ENCODE assay signal across 32 cellular contexts in the genomic region with DNA sequence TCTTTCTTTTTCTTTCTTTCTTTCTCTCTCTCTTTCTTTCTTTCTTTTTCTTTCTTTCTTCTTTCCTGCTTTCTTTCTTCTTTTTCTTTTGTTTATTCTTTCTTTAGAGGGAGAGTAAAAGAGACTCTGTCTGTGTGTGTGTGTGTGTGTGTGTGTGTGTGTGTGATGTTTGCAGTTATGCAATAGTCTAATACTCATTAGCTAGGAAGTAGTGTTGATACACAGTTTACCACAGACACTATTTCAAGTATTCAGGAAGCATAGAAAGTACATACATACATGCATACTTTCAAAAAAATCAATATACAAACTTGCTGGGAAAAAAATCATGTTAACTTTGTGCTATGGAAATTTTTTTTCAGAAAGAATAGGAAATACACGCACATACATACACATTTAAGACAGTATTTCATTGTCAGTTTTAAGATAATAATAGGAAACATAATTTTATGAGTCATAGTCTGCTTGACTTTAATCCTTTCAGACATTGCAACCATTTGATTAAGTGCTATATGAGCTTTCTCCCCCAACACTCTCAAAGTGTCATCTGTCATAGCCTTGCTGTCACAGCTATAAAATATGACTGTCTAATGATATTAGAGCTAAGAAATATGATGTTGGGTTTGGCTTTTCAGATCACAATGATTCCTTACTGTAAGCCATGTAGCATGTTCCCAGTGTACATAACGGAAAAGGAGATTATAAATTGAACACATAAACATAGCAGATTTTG.
DNase-seq lines count a peak whose midpoint lies in the region; ATAC-seq and TF ChIP-seq lines count a peak whose summit lies in the region.
"Had no signal": no experiment of that assay in that cellular context is flagged by ENCODE, and none has a peak within 500 bp of the region (broad histone marks: within the 10 kb centered on the region; RNA-seq: fewer than 3 reads in every experiment).

No MANE protein-coding gene starts in this region.

- no TSS peak for BruUV-seq in IMR-90 (replicated peaks; lab: Mats Ljungman, UMichigan)

- H2AK5ac ChIP-seq in IMR-90 (ENCODE audit: low read depth, low read length), result no peak overlapping the region

- dilution Hi-C loops in IMR-90 (cut with HindIII; ENCODE audit: low sequenced_read_pairs, unreplicated experiment), result no loop called here

- H3K23ac ChIP-seq in IMR-90 (ENCODE audit: low read depth, low read length), result no peak overlapping the region

- no peak for TF ChIP-seq CTCF in IMR-90 (conservative IDR thresholded peaks at IDR 0.05; ENCODE audit: low read depth, low read length)
- no peak for TF ChIP-seq CTCF in foreskin keratinocyte (conservative IDR thresholded peaks at IDR 0.05)

- H3K4me3 ChIP-seq in IMR-90 (ENCODE audit: insufficient read depth, low read depth, low read length), result no peak overlapping the region
- H3K4me3 ChIP-seq: adrenal gland, coronary artery, esophagus squamous epithelium, GM23338, heart left ventricle, skin epidermis, stomach, thyroid gland had no signal

- no peak overlapping the region for H3K4me2 ChIP-seq in IMR-90 (ENCODE audit: low read depth, low read length)
- H3K4me2 ChIP-seq: GM23338 had no signal

- no peaks in the 10 kb centered on the region for H3K36me3 Mint-ChIP-seq in central memory CD8-positive, alpha-beta T cell (ENCODE audit: insufficient read depth)
- H3K36me3 Mint-ChIP-seq: activated CD8-positive, alpha-beta memory T cell treated with anti-CD3 and anti-CD28 coated beads, Interleukin-2, amount 10 ng/mL, durations not matched to agents 7 days and 5 days had no signal

- POLR2A ChIA-PET in IMR-90 (lab: Charles Lee; ENCODE audit: unreplicated experiment), result no interaction called here

- H3K9ac ChIP-seq in IMR-90 (ENCODE audit: low read depth, low read length), result no peak overlapping the region

- H3K9me1 ChIP-seq in IMR-90 (ENCODE audit: insufficient read depth, low read length), result no peaks in the 10 kb centered on the region

- H3K4ac ChIP-seq in IMR-90 (ENCODE audit: low read depth, low read length), result no peak overlapping the region

- no peak for TF ChIP-seq POLR2A in IMR-90 (IDR thresholded peaks at IDR 0.05; ENCODE audit: low read depth, low read length)

- H3K27me3 ChIP-seq in IMR-90 (ENCODE audit: control insufficient read depth, insufficient read depth, low read length), result no peaks in the 10 kb centered on the region
- H3K27me3 ChIP-seq in foreskin keratinocyte, result no peaks in the 10 kb centered on the region
- H3K27me3 ChIP-seq: adrenal gland, esophagus squamous epithelium, heart left ventricle, stomach, thyroid gland had no signal

- TF ChIP-seq RAD21 in IMR-90 (IDR thresholded peaks at IDR 0.05; ENCODE audit: low read length), result no peak

- no peak overlapping the region for H2AFZ ChIP-seq in IMR-90 (replicated peaks; ENCODE audit: low read length, poor library complexity)
- H2AFZ ChIP-seq: GM23338 had no signal

- no peak overlapping the region for H2BK120ac ChIP-seq in IMR-90 (ENCODE audit: low read depth, low read length)

- no peak overlapping the region for H2AK9ac ChIP-seq in IMR-90 (replicated peaks; ENCODE audit: low read depth, low read length, poor library complexity)

- H3K4me1 ChIP-seq in IMR-90 (ENCODE audit: control insufficient read depth, insufficient read depth, low read length), result no peaks in the 10 kb centered on the region
- no peaks in the 10 kb centered on the region for H3K4me1 ChIP-seq in foreskin keratinocyte
- H3K4me1 ChIP-seq: adrenal gland, esophagus squamous epithelium, heart left ventricle, stomach, thyroid gland had no signal

- no peak overlapping the region for H4K8ac ChIP-seq in IMR-90 (ENCODE audit: low read depth in 2 of 2, low read length in 2 of 2)

- CTCF ChIA-PET in IMR-90 (lab: Yijun Ruan, JAX), result no interaction called here

- peak; percentile 6 for DNase-seq in IMR-90
- DNase-seq in central memory CD8-positive, alpha-beta T cell (ENCODE audit: low spot score in 2 of 2), result no peak
- peak; percentile 32 to 45 for DNase-seq in foreskin keratinocyte
- DNase-seq in renal cortical epithelial cell (ENCODE audit: low read depth), result peak; percentile 57
- no peak for DNase-seq in ecto neural progenitor cell (ENCODE audit: low spot score)
- no peak for DNase-seq in stimulated activated naive CD4-positive, alpha-beta T cell (lab: John Stamatoyannopoulos, UW)
- DNase-seq: activated CD4-positive, alpha-beta T cell treated with anti-CD3 and anti-CD28 coated beads, Interleukin-2, amount 50 U/mL, for 1 hour; activated CD8-positive, alpha-beta memory T cell treated with anti-CD3 and anti-CD28 coated beads, Interleukin-2, amount 10 ng/mL, durations not matched to agents 7 days and 5 days; activated naive CD4-positive, alpha-beta T cell; activated T-cell treated with anti-CD3 and anti-CD28 coated beads, Interleukin-2, amount 50 U/mL, for 72 hours; adrenal gland; CD4-positive, alpha-beta T cell; effector memory CD8-positive, alpha-beta T cell; EL; esophagus squamous epithelium; heart left ventricle; left cardiac atrium; mesendoderm; NCI-H1048; NCI-H187 treated with DMSO at 0.1 percent for 48 hours; NCI-H526 treated with DMSO at 0.1 percent for 48 hours; nucleus accumbens; stomach; SW 1271; T1000; thyroid gland had no signal

- H3K27me3 Mint-ChIP-seq in central memory CD8-positive, alpha-beta T cell, result no peaks in the 10 kb centered on the region
- H3K27me3 Mint-ChIP-seq: activated CD8-positive, alpha-beta memory T cell treated with anti-CD3 and anti-CD28 coated beads, Interleukin-2, amount 10 ng/mL, durations not matched to agents 7 days and 5 days; CD4-positive, alpha-beta T cell; effector memory CD8-positive, alpha-beta T cell had no signal

- H4K20me1 ChIP-seq in IMR-90 (ENCODE audit: insufficient read depth, low read length), result no peaks in the 10 kb centered on the region

- peak overlapping the region; percentile 44; the same call in 1 of the 2 replicates for H3K18ac ChIP-seq in IMR-90 (ENCODE audit: low read depth, low read length)

- no peak overlapping the region for H4K91ac ChIP-seq in IMR-90 (ENCODE audit: insufficient read depth, low read depth, low read length)

- peak overlapping the region; percentile 18 for H3K27ac Mint-ChIP-seq in central memory CD8-positive, alpha-beta T cell (ENCODE audit: low read depth)
- H3K27ac Mint-ChIP-seq: activated CD8-positive, alpha-beta memory T cell treated with anti-CD3 and anti-CD28 coated beads, Interleukin-2, amount 10 ng/mL, durations not matched to agents 7 days and 5 days; activated T-cell treated with anti-CD3 and anti-CD28 coated beads, Interleukin-2, amount 50 U/mL, for 72 hours; CD4-positive, alpha-beta T cell; effector memory CD8-positive, alpha-beta T cell; GM23338 had no signal

- H3K9me3 Mint-ChIP-seq in central memory CD8-positive, alpha-beta T cell, result peaks cover 13% of the 10 kb centered on the region

- H2BK20ac ChIP-seq in IMR-90 (ENCODE audit: low read depth, low read length), result no peak overlapping the region

- no peaks in the 10 kb centered on the region for H3K79me1 ChIP-seq in IMR-90 (ENCODE audit: low read depth in 1 of 2, low read length in 2 of 2)

- no peaks in the 10 kb centered on the region for H3K9me3 ChIP-seq in IMR-90 (ENCODE audit: control insufficient read depth, insufficient read depth, low read length)
- H3K9me3 ChIP-seq: adrenal gland, heart left ventricle, thyroid gland had no signal

- no peak overlapping the region for H3K14ac ChIP-seq in IMR-90 (replicated peaks; ENCODE audit: low read depth, low read length)

- H4K5ac ChIP-seq in IMR-90 (ENCODE audit: low read depth, low read length), result no peak overlapping the region

- in situ Hi-C loops in IMR-90 (cut with MboI; ENCODE audit: low sequenced_read_pairs), result no loop called here

- peak; percentile 48 for ATAC-seq in IMR-90 (ENCODE audit: low read depth)
- no peak for ATAC-seq in central memory CD8-positive, alpha-beta T cell (replicated peaks; ENCODE audit: extremely low read depth, poor library complexity, severe bottlenecking)
- ATAC-seq in foreskin keratinocyte, result peak; percentile 28
- ATAC-seq in HG03520 (IDR thresholded peaks at IDR 0.05; ENCODE audit: unreplicated experiment), result no peak
- no peak for ATAC-seq in GM19452 (IDR thresholded peaks at IDR 0.05; ENCODE audit: unreplicated experiment)
- ATAC-seq: activated CD8-positive, alpha-beta memory T cell treated with anti-CD3 and anti-CD28 coated beads, Interleukin-2, amount 10 ng/mL, durations not matched to agents 7 days and 5 days; activated T-cell treated with anti-CD3 and anti-CD28 coated beads, Interleukin-2, amount 50 U/mL, for 72 hours; effector memory CD8-positive, alpha-beta T cell; GM23338; heart left ventricle; HepG2; left cardiac atrium had no signal

- H3K4me3 Mint-ChIP-seq in central memory CD8-positive, alpha-beta T cell, result no peak overlapping the region
- H3K4me3 Mint-ChIP-seq: activated CD8-positive, alpha-beta memory T cell treated with anti-CD3 and anti-CD28 coated beads, Interleukin-2, amount 10 ng/mL, durations not matched to agents 7 days and 5 days; activated T-cell treated with anti-CD3 and anti-CD28 coated beads, Interleukin-2, amount 50 U/mL, for 72 hours; CD4-positive, alpha-beta T cell; effector memory CD8-positive, alpha-beta T cell; GM23338 had no signal

- H3K27ac ChIP-seq in IMR-90 (ENCODE audit: insufficient read depth, low read length) (no peak overlapping the region), foreskin keratinocyte (no peak overlapping the region)
- H3K27ac ChIP-seq: adrenal gland, coronary artery, esophagus squamous epithelium, heart left ventricle, skin epidermis, stomach, thyroid gland had no signal

- no peaks in the 10 kb centered on the region for H3K4me1 Mint-ChIP-seq in central memory CD8-positive, alpha-beta T cell
- H3K4me1 Mint-ChIP-seq: activated CD8-positive, alpha-beta memory T cell treated with anti-CD3 and anti-CD28 coated beads, Interleukin-2, amount 10 ng/mL, durations not matched to agents 7 days and 5 days; GM23338 had no signal

- no peak overlapping the region for H2BK15ac ChIP-seq in IMR-90 (ENCODE audit: low read depth, low read length)

- intact Hi-C loops in IMR-90 (cut with micrococcal nuclease), result no loop called here

- H3K56ac ChIP-seq in IMR-90 (ENCODE audit: extremely low read depth, insufficient read depth, low read length), result no peak overlapping the region

- no peak overlapping the region for H2BK5ac ChIP-seq in IMR-90 (ENCODE audit: low read depth, low read length, poor library complexity, severe bottlenecking)

- no peaks in the 10 kb centered on the region for H3K36me3 ChIP-seq in IMR-90 (ENCODE audit: control insufficient read depth, insufficient read depth, low read length)
- H3K36me3 ChIP-seq: adrenal gland, esophagus squamous epithelium, heart left ventricle, stomach, thyroid gland had no signal

- no CpG with 5 or more reads among the region's 2 CpGs for WGBS in IMR-90 (ENCODE audit: extremely low coverage in 2 of 2, insufficient read length in 1 of 2), 2 experiments

TF ChIP-seq in IMR-90, 13 proteins besides CTCF, POLR2A, EP300 and RAD21:
- TF ChIP-seq SMC3 (IDR thresholded peaks at IDR 0.05; ENCODE audit: low read depth, low read length) (no peak), CEBPB (IDR thresholded peaks at IDR 0.05; ENCODE audit: low read depth, low read length) (peak; percentile 62), MXI1 (IDR thresholded peaks at IDR 0.05; ENCODE audit: borderline replicate concordance, low read depth, low read length) (no peak)

Comparison
In these comparisons a context has a peak if more than half of its experiments do, and no peak if none do; other contexts are left out.
1. ATAC-seq: peak in IMR-90 (single experiment) and foreskin keratinocyte (single experiment); none in central memory CD8-positive, alpha-beta T cell (single experiment), HG03520 (single experiment) and GM19452 (single experiment).
2. DNase-seq: peak in IMR-90 (single experiment), foreskin keratinocyte (2 of 2) and renal cortical epithelial cell (single experiment); none in central memory CD8-positive, alpha-beta T cell (0 of 2), ecto neural progenitor cell (single experiment) and stimulated activated naive CD4-positive, alpha-beta T cell (0 of 6).